ENCODE assay signal across 1 cellular context in the genomic region with DNA sequence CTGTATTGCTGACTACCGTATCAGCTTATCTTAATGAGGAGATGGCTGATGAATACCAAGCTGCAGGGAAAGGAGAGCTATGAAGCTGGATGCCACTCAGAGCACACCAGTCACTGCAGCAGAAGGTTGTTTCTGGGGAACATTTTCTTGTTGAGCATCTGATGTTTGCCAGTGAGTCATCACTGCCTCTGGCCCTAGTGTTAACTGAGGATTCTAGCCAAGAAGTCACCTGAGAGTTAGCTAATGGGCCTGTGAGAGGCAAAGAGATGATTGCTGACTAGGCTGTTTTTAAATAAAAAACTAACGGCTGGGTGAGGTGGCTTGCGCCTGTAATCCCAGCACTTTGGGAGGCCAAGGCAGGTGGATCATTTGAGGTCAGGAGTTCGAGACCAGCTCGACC.
TF ChIP-seq lines count a peak whose summit lies in the region.

No MANE protein-coding gene starts in this region.

TF ChIP-seq in K562, 482 proteins besides CTCF, POLR2A, EP300 and RAD21 (continued from another document):
- TF ChIP-seq, protein P1, sequence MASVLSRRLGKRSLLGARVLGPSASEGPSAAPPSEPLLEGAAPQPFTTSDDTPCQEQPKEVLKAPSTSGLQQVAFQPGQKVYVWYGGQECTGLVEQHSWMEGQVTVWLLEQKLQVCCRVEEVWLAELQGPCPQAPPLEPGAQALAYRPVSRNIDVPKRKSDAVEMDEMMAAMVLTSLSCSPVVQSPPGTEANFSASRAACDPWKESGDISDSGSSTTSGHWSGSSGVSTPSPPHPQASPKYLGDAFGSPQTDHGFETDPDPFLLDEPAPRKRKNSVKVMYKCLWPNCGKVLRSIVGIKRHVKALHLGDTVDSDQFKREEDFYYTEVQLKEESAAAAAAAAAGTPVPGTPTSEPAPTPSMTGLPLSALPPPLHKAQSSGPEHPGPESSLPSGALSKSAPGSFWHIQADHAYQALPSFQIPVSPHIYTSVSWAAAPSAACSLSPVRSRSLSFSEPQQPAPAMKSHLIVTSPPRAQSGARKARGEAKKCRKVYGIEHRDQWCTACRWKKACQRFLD (CRISPR knock-in tag; IDR thresholded peaks at IDR 0.05): no peak
